9 cellular contexts compared by ENCODE assay signal in genomic region chr4:675980-676870, GRCh38. TPM values are rescaled to one million over a fixed set of nuclear protein-coding genes. Genes with fewer than 3 reads are reported as not detected.
DNase-seq lines count a peak whose midpoint lies in the region; ATAC-seq lines count a peak whose summit lies in the region.
"Had no signal": no experiment of that assay in that cellular context is flagged by ENCODE, and none has a peak within 500 bp of the region (broad histone marks: within the 10 kb centered on the region; RNA-seq: fewer than 3 reads in every experiment).

No MANE protein-coding gene starts in this region.

- H3K27ac Mint-ChIP-seq in activated T-cell treated with anti-CD3 and anti-CD28 coated beads, Interleukin-2, amount 50 U/mL, for 24 hours = peak overlapping the region; percentile 93
- no peak overlapping the region for H3K27ac Mint-ChIP-seq in activated CD8-positive, alpha-beta T cell treated with anti-CD3 and anti-CD28 coated beads, Interleukin-2, amount 10 ng/mL, durations not matched to agents 7 days and 5 days

- H3K4me1 ChIP-seq in skeletal muscle satellite cell (ENCODE audit: control insufficient read depth, insufficient read depth, low read length) = peaks cover 45% of the 10 kb centered on the region

- peaks cover 29% of the 10 kb centered on the region for H3K36me3 Mint-ChIP-seq in activated T-cell treated with anti-CD3 and anti-CD28 coated beads, Interleukin-2, amount 50 U/mL, for 24 hours (ENCODE audit: low read depth)
- H3K36me3 Mint-ChIP-seq in activated CD8-positive, alpha-beta T cell treated with anti-CD3 and anti-CD28 coated beads, Interleukin-2, amount 10 ng/mL, durations not matched to agents 7 days and 5 days (ENCODE audit: low read depth) = peaks cover 22% of the 10 kb centered on the region

- H3K4me3 Mint-ChIP-seq in activated T-cell treated with anti-CD3 and anti-CD28 coated beads, Interleukin-2, amount 50 U/mL, for 24 hours = peak overlapping the region; percentile 92
- H3K4me3 Mint-ChIP-seq in activated CD8-positive, alpha-beta T cell treated with anti-CD3 and anti-CD28 coated beads, Interleukin-2, amount 10 ng/mL, durations not matched to agents 7 days and 5 days = peak overlapping the region; percentile 18

- POLR2A ChIA-PET in activated CD8-positive, alpha-beta T cell treated with anti-CD3 and anti-CD28 coated beads, Interleukin-2, amount 10 ng/mL, durations not matched to agents 7 days and 5 days (lab: Charles Lee) = interaction anchor here (1.0 kb wide), 1 partner anchor 12 kb away, joined by 4 read pairs; no protein-coding TSS in a partner anchor

- H3K27me3 Mint-ChIP-seq in activated T-cell treated with anti-CD3 and anti-CD28 coated beads, Interleukin-2, amount 50 U/mL, for 24 hours = no peaks in the 10 kb centered on the region
- H3K27me3 Mint-ChIP-seq in activated CD8-positive, alpha-beta T cell treated with anti-CD3 and anti-CD28 coated beads, Interleukin-2, amount 10 ng/mL, durations not matched to agents 7 days and 5 days (ENCODE audit: low read depth) = no peaks in the 10 kb centered on the region

- H3K9me3 ChIP-seq in skeletal muscle satellite cell (replicated peaks; ENCODE audit: low read length) = no peaks in the 10 kb centered on the region
- H3K9me3 ChIP-seq: uterus had no signal

- peak overlapping the region; percentile 95 for H3K4me2 ChIP-seq in skeletal muscle satellite cell (ENCODE audit: low read length)

- DNase-seq in activated T-cell treated with anti-CD3 and anti-CD28 coated beads, Interleukin-2, amount 50 U/mL, for 24 hours = no peak
- no peak for DNase-seq in activated T-cell treated with anti-CD3 and anti-CD28 coated beads, Interleukin-2, amount 50 U/mL, for 1 hour
- DNase-seq in activated CD8-positive, alpha-beta T cell treated with anti-CD3 and anti-CD28 coated beads, Interleukin-2, amount 10 ng/mL, durations not matched to agents 7 days and 5 days = no peak
- DNase-seq in NCI-H226 (no peak), iPS-NIHi11 (ENCODE audit: low spot score) (no peak), midbrain (lab: John Stamatoyannopoulos, UW) (no peak)
- DNase-seq: uterus had no signal

- H3K27me3 ChIP-seq in skeletal muscle satellite cell (ENCODE audit: control insufficient read depth, insufficient read depth, low read length) = no peaks in the 10 kb centered on the region
- H3K27me3 ChIP-seq: uterus had no signal

- H3K4me3 ChIP-seq in skeletal muscle satellite cell (ENCODE audit: low read length) = no peak overlapping the region

- H3K9ac ChIP-seq in skeletal muscle satellite cell (ENCODE audit: low read depth, low read length) = peak overlapping the region; percentile 98

- CTCF ChIA-PET in activated CD8-positive, alpha-beta T cell treated with anti-CD3 and anti-CD28 coated beads, Interleukin-2, amount 10 ng/mL, durations not matched to agents 7 days and 5 days (lab: Charles Lee) = interaction anchor here (2.6 kb wide), 1 partner anchor 15 kb away, joined by 6 read pairs; no protein-coding TSS in a partner anchor

- peak; percentile 29 for ATAC-seq in HG02642 (IDR thresholded peaks at IDR 0.05; ENCODE audit: poor library complexity, unreplicated experiment)
- no peak for ATAC-seq in activated CD8-positive, alpha-beta T cell treated with anti-CD3 and anti-CD28 coated beads, Interleukin-2, amount 10 ng/mL, durations not matched to agents 7 days and 5 days

- H3K36me3 ChIP-seq in skeletal muscle satellite cell (ENCODE audit: insufficient read depth, low read length) = peaks cover 9% of the 10 kb centered on the region
- H3K36me3 ChIP-seq: uterus had no signal

- peaks cover 28% of the 10 kb centered on the region for H3K4me1 Mint-ChIP-seq in activated T-cell treated with anti-CD3 and anti-CD28 coated beads, Interleukin-2, amount 50 U/mL, for 24 hours (ENCODE audit: low read depth)
- H3K4me1 Mint-ChIP-seq in activated CD8-positive, alpha-beta T cell treated with anti-CD3 and anti-CD28 coated beads, Interleukin-2, amount 10 ng/mL, durations not matched to agents 7 days and 5 days (ENCODE audit: low read depth) = peaks cover 28% of the 10 kb centered on the region

- no peaks in the 10 kb centered on the region for H3K9me3 Mint-ChIP-seq in activated T-cell treated with anti-CD3 and anti-CD28 coated beads, Interleukin-2, amount 50 U/mL, for 24 hours
- H3K9me3 Mint-ChIP-seq in activated CD8-positive, alpha-beta T cell treated with anti-CD3 and anti-CD28 coated beads, Interleukin-2, amount 10 ng/mL, durations not matched to agents 7 days and 5 days (ENCODE audit: insufficient read depth) = no peaks in the 10 kb centered on the region

RNA-seq across cellular contexts. Expression of gene MYL5, which starts 1.9 kb away (rescaled TPM):
- 10 to 100 TPM; 11.6 to 19.3 TPM for total RNA-seq in activated CD8-positive, alpha-beta T cell treated with anti-CD3 and anti-CD28 coated beads, Interleukin-2, amount 10 ng/mL, durations not matched to agents 7 days and 5 days
- 9.9 and 15.5 TPM in 2 replicates for total RNA-seq in skeletal muscle satellite cell (2012; rRNA removed)

RNA-seq across cellular contexts. Expression of gene ATP5ME, which starts 2.1 kb away (rescaled TPM):
- total RNA-seq in activated CD8-positive, alpha-beta T cell treated with anti-CD3 and anti-CD28 coated beads, Interleukin-2, amount 10 ng/mL, durations not matched to agents 7 days and 5 days = 100 to 1,000 TPM; 243 to 267 TPM
- total RNA-seq in skeletal muscle satellite cell (2012; rRNA removed) = 87.2 and 96.1 TPM in 2 replicates

RNA-seq across cellular contexts. Expression of gene SLC49A3, which starts 12.7 kb away (rescaled TPM):
- total RNA-seq in activated CD8-positive, alpha-beta T cell treated with anti-CD3 and anti-CD28 coated beads, Interleukin-2, amount 10 ng/mL, durations not matched to agents 7 days and 5 days = under 1 TPM; 0.37 to 0.89 TPM
- total RNA-seq in skeletal muscle satellite cell (2012; rRNA removed) = 10.5 and 10.6 TPM in 2 replicates

RNA-seq across cellular contexts. Expression of gene PCGF3, which starts 29.4 kb away (rescaled TPM):
- total RNA-seq in activated CD8-positive, alpha-beta T cell treated with anti-CD3 and anti-CD28 coated beads, Interleukin-2, amount 10 ng/mL, durations not matched to agents 7 days and 5 days = 10 to 100 TPM; 33.5 to 36.2 TPM
- total RNA-seq in skeletal muscle satellite cell (2012; rRNA removed) = 25.9 and 31.0 TPM in 2 replicates

RNA-seq across cellular contexts. Expression of gene PDE6B, which starts 50.9 kb away (rescaled TPM):
- 10 to 100 TPM; 16.1 to 17.7 TPM for total RNA-seq in activated CD8-positive, alpha-beta T cell treated with anti-CD3 and anti-CD28 coated beads, Interleukin-2, amount 10 ng/mL, durations not matched to agents 7 days and 5 days
- total RNA-seq in skeletal muscle satellite cell (2012; rRNA removed) = under 0.01 TPM in 1 of 2 replicates, not detected in the other
